1 cellular context compared by ENCODE assay signal in genomic region chr6:8102122-8102958, GRCh38.
TF ChIP-seq lines count a peak whose summit lies in the region.

Gene EEF1E1, minus strand, starts transcription at chr6:8102548. Its CDS starts 27 bp downstream, at chr6:8102521.

TF ChIP-seq in HepG2, 621 proteins besides CTCF, POLR2A, EP300 and RAD21 (continued from another document and continues in another):
- TF ChIP-seq, protein P1, sequence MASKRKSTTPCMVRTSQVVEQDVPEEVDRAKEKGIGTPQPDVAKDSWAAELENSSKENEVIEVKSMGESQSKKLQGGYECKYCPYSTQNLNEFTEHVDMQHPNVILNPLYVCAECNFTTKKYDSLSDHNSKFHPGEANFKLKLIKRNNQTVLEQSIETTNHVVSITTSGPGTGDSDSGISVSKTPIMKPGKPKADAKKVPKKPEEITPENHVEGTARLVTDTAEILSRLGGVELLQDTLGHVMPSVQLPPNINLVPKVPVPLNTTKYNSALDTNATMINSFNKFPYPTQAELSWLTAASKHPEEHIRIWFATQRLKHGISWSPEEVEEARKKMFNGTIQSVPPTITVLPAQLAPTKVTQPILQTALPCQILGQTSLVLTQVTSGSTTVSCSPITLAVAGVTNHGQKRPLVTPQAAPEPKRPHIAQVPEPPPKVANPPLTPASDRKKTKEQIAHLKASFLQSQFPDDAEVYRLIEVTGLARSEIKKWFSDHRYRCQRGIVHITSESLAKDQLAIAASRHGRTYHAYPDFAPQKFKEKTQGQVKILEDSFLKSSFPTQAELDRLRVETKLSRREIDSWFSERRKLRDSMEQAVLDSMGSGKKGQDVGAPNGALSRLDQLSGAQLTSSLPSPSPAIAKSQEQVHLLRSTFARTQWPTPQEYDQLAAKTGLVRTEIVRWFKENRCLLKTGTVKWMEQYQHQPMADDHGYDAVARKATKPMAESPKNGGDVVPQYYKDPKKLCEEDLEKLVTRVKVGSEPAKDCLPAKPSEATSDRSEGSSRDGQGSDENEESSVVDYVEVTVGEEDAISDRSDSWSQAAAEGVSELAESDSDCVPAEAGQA (IDR thresholded peaks at IDR 0.05; ENCODE audit: low read depth), result peak; percentile 74
- TF ChIP-seq, protein P1 (CRISPR knock-in tag; IDR thresholded peaks at IDR 0.05; ENCODE audit: borderline replicate concordance), result no peak
- TF ChIP-seq ZNF546 (CRISPR knock-in tag; conservative IDR thresholded peaks at IDR 0.05) (0 out of 2 replicates have a peak, but pooled peaks have one; percentile 57), PREB (CRISPR knock-in tag; IDR thresholded peaks at IDR 0.05) (no peak), AGO1 (IDR thresholded peaks at IDR 0.05; ENCODE audit: low read depth, low read length, poor library complexity, severe bottlenecking) (peak; percentile 68), CREB1 (IDR thresholded peaks at IDR 0.05) (peak; percentile 70; the same call in 1 of the 2 replicates), CREB1 (CRISPR knock-in tag; IDR thresholded peaks at IDR 0.05) (peak; percentile 89), ZNF34 (CRISPR knock-in tag; IDR thresholded peaks at IDR 0.05; ENCODE audit: borderline replicate concordance) (0 out of 2 replicates have a peak, but pooled peaks have one; percentile 85), PBX3 (CRISPR knock-in tag; IDR thresholded peaks at IDR 0.05; ENCODE audit: borderline replicate concordance) (no peak), TGIF2 (CRISPR knock-in tag; IDR thresholded peaks at IDR 0.05) (peak; percentile 70), BRF2 (CRISPR knock-in tag; IDR thresholded peaks at IDR 0.05) (no peak), ZNF550 (CRISPR knock-in tag; IDR thresholded peaks at IDR 0.05; ENCODE audit: borderline replicate concordance) (no peak), ZEB1 (IDR thresholded peaks at IDR 0.05; ENCODE audit: insufficient replicate concordance, low read depth) (peak; percentile 27), RARA (CRISPR knock-in tag; IDR thresholded peaks at IDR 0.05) (peak; percentile 74), KDM4B (CRISPR knock-in tag; IDR thresholded peaks at IDR 0.05) (peak; percentile 60; the same call in 1 of the 2 replicates), HIVEP1 (CRISPR knock-in tag; IDR thresholded peaks at IDR 0.05) (peak; percentile 76; the same call in 1 of the 2 replicates), ZFP41 (CRISPR knock-in tag; IDR thresholded peaks at IDR 0.05; ENCODE audit: borderline replicate concordance) (0 out of 2 replicates have a peak, but pooled peaks have one; percentile 59), KDM5A (IDR thresholded peaks at IDR 0.05; ENCODE audit: borderline replicate concordance, low read length) (peak; percentile 98), MEIS1 (CRISPR knock-in tag; IDR thresholded peaks at IDR 0.05; ENCODE audit: borderline replicate concordance) (peak; percentile 89; the same call in 1 of the 2 replicates), ZNF337 (CRISPR knock-in tag; IDR thresholded peaks at IDR 0.05; ENCODE audit: borderline replicate concordance, low read depth) (no peak), ZBTB37 (CRISPR knock-in tag; IDR thresholded peaks at IDR 0.05) (no peak), NFKB2 (CRISPR knock-in tag; IDR thresholded peaks at IDR 0.05; ENCODE audit: borderline replicate concordance) (peak; percentile 57; the same call in 1 of the 2 replicates), NCOR1 (IDR thresholded peaks at IDR 0.05; ENCODE audit: borderline replicate concordance, low read length) (peak; percentile 22; the same call in 1 of the 2 replicates), RNF219 (CRISPR knock-in tag; IDR thresholded peaks at IDR 0.05) (peak; percentile 67; the same call in 1 of the 2 replicates), ZFX (CRISPR knock-in tag; IDR thresholded peaks at IDR 0.05; ENCODE audit: low read depth) (peak; percentile 91), E2F1 (CRISPR knock-in tag; IDR thresholded peaks at IDR 0.05) (peak; percentile 93)
- TF ChIP-seq, protein P2, sequence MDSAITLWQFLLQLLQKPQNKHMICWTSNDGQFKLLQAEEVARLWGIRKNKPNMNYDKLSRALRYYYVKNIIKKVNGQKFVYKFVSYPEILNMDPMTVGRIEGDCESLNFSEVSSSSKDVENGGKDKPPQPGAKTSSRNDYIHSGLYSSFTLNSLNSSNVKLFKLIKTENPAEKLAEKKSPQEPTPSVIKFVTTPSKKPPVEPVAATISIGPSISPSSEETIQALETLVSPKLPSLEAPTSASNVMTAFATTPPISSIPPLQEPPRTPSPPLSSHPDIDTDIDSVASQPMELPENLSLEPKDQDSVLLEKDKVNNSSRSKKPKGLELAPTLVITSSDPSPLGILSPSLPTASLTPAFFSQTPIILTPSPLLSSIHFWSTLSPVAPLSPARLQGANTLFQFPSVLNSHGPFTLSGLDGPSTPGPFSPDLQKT (CRISPR knock-in tag; IDR thresholded peaks at IDR 0.05; ENCODE audit: borderline replicate concordance), result no peak
- TF ChIP-seq, protein P3, sequence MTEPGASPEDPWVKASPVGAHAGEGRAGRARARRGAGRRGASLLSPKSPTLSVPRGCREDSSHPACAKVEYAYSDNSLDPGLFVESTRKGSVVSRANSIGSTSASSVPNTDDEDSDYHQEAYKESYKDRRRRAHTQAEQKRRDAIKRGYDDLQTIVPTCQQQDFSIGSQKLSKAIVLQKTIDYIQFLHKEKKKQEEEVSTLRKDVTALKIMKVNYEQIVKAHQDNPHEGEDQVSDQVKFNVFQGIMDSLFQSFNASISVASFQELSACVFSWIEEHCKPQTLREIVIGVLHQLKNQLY (CRISPR knock-in tag; IDR thresholded peaks at IDR 0.05), result peak; percentile 35; the same call in 1 of the 2 replicates
- TF ChIP-seq, protein P4, sequence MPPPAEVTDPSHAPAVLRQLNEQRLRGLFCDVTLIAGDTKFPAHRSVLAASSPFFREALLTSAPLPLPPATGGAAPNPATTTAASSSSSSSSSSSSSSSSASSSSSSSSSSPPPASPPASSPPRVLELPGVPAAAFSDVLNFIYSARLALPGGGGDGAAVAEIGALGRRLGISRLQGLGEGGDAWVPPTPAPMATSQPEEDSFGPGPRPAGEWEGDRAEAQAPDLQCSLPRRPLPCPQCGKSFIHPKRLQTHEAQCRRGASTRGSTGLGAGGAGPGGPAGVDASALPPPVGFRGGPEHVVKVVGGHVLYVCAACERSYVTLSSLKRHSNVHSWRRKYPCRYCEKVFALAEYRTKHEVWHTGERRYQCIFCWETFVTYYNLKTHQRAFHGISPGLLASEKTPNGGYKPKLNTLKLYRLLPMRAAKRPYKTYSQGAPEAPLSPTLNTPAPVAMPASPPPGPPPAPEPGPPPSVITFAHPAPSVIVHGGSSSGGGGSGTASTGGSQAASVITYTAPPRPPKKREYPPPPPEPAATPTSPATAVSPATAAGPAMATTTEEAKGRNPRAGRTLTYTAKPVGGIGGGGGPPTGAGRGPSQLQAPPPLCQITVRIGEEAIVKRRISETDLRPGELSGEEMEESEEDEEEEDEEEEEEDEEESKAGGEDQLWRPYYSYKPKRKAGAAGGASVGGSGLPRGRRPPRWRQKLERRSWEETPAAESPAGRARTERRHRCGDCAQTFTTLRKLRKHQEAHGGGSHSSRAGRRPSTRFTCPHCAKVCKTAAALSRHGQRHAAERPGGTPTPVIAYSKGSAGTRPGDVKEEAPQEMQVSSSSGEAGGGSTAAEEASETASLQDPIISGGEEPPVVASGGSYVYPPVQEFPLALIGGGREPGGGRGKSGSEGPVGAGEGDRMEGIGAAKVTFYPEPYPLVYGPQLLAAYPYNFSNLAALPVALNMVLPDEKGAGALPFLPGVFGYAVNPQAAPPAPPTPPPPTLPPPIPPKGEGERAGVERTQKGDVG (CRISPR knock-in tag; IDR thresholded peaks at IDR 0.05; ENCODE audit: borderline replicate concordance), result peak; percentile 79; the same call in 1 of the 2 replicates
